ENCODE assay signal across 23 cellular contexts in genomic region chr3:80263260-80263659, GRCh38.
"Had no signal": no experiment of that assay in that cellular context is flagged by ENCODE, and none has a peak within 500 bp of the region (broad histone marks: within the 10 kb centered on the region; RNA-seq: fewer than 3 reads in every experiment).

No MANE protein-coding gene starts in this region.

- H3K4me3 ChIP-seq: left ventricle myocardium inferior, spleen, thyroid gland had no signal

- H3K27me3 Mint-ChIP-seq: activated B cell treated with CpG ODN at 0.5 μM for 24 hours; activated CD4-positive, alpha-beta memory T cell treated with anti-CD3 and anti-CD28 coated beads for 36 hours had no signal

- H3K9me3 ChIP-seq: thyroid gland had no signal

- H3K4me1 Mint-ChIP-seq: activated B cell treated with CpG ODN at 0.5 μM for 24 hours, immature natural killer cell, nephron progenitor cell had no signal

- H3K27me3 ChIP-seq: spleen, thyroid gland had no signal

- H3K4me1 ChIP-seq: left ventricle myocardium inferior, spleen, thyroid gland had no signal

- DNase-seq: activated B cell treated with CpG ODN at 0.5 μM for 24 hours; activated CD4-positive, alpha-beta memory T cell treated with anti-CD3 and anti-CD28 coated beads for 36 hours; activated CD4-positive, alpha-beta T cell treated with anti-CD3 and anti-CD28 coated beads for 4 hours; activated naive CD4-positive, alpha-beta T cell treated with anti-CD3 and anti-CD28 coated beads for 36 hours; activated T-cell treated with anti-CD3 and anti-CD28 coated beads, Interleukin-2, amount 50 U/mL, for 1 hour; cerebellar nuclear complex; cortex of kidney; foreskin melanocyte; hypothalamus; immature natural killer cell; kidney glomerular epithelial cell; left ventricle myocardium inferior; mammary epithelial cell; nephron progenitor cell; occipital lobe; retina; spleen; stimulated activated naive CD4-positive, alpha-beta T cell treated with Interleukin-2 at 50 U/mL for 16 hours; thyroid gland had no signal

- H3K36me3 Mint-ChIP-seq: activated CD4-positive, alpha-beta memory T cell treated with anti-CD3 and anti-CD28 coated beads for 36 hours had no signal

- H3K27ac Mint-ChIP-seq: activated B cell treated with CpG ODN at 0.5 μM for 24 hours; activated CD4-positive, alpha-beta memory T cell treated with anti-CD3 and anti-CD28 coated beads for 36 hours; activated naive CD4-positive, alpha-beta T cell treated with anti-CD3 and anti-CD28 coated beads for 36 hours; activated T-helper 2 cell treated with anti-CD3 and anti-CD28 coated beads, Interferon-gamma antibody, Interleukin-2, Interleukin-4, amounts not matched to agents 10 μg/mL and 5 μg/mL and 100 μg/mL, durations not matched to agents 14 hours and 24 hours and 36 hours; immature natural killer cell; nephron progenitor cell; T-helper 2 cell treated with Interferon-gamma antibody and Interleukin-4, amounts not matched to agents 5 μg/mL and 100 μg/mL, for 36 hours had no signal

- FAIRE-seq: bronchial epithelial cell, urothelium cell line had no signal

- H3K27ac ChIP-seq: left ventricle myocardium inferior, spleen, thyroid gland had no signal

- H3K36me3 ChIP-seq: left ventricle myocardium inferior, spleen, thyroid gland had no signal

- H3K4me3 Mint-ChIP-seq: activated B cell treated with CpG ODN at 0.5 μM for 24 hours; activated CD4-positive, alpha-beta memory T cell treated with anti-CD3 and anti-CD28 coated beads for 36 hours; activated naive CD4-positive, alpha-beta T cell treated with anti-CD3 and anti-CD28 coated beads for 36 hours; immature natural killer cell; nephron progenitor cell; T-helper 2 cell treated with Interferon-gamma antibody and Interleukin-4, amounts not matched to agents 5 μg/mL and 100 μg/mL, for 36 hours had no signal
